Comparison of ENCODE assay signal across 1 cellular context in genomic region chr7:79515358-79515757, GRCh38.
TF ChIP-seq lines count a peak whose summit lies in the region.

No MANE protein-coding gene starts in this region.

TF ChIP-seq in GM23338, 12 proteins besides CTCF, POLR2A, EP300 and RAD21 (continued from another document):
- TF ChIP-seq JUNB (IDR thresholded peaks at IDR 0.05; ENCODE audit: unreplicated experiment) (no peak), EZH2phosphoT487 (IDR thresholded peaks at IDR 0.05; ENCODE audit: unreplicated experiment) (no peak)
TF ChIP-seq in GM23338: peak in this region for 0.
